Comparison of ENCODE assay signal across 8 cellular contexts in genomic region chr2:11748018-11748860, GRCh38. TPM values are rescaled to one million over a fixed set of nuclear protein-coding genes. Genes with fewer than 3 reads are reported as not detected.
DNase-seq lines count a peak whose midpoint lies in the region; ATAC-seq and TF ChIP-seq lines count a peak whose summit lies in the region.

No MANE protein-coding gene starts in this region.

- H3K27ac ChIP-seq in KMS-11 = peak overlapping the region; percentile 98
- peak overlapping the region in 2 of 4 donors; percentile 86 for H3K27ac ChIP-seq in upper lobe of left lung

- TF ChIP-seq CTCF in BE2C (IDR thresholded peaks at IDR 0.05; ENCODE audit: low read depth, low read length) (no peak), KMS-11 (conservative IDR thresholded peaks at IDR 0.05; ENCODE audit: low read depth, low read length) (no peak), upper lobe of left lung (IDR thresholded peaks at IDR 0.05) (no peak)

- H3K4me2 ChIP-seq in KMS-11 = peak overlapping the region; percentile 82

- DNase-seq in BE2C (no peak), left colon (no peak), AG08396 (ENCODE audit: low spot score) (no peak), upper lobe of left lung (no peak), DMS153 (lab: John Stamatoyannopoulos, UW) (no peak)
- no peak for DNase-seq in central memory CD8-positive, alpha-beta T cell (ENCODE audit: low spot score in 2 of 2)
- DNase-seq in naive thymus-derived CD8-positive, alpha-beta T cell = no peak

- H3K9ac ChIP-seq in KMS-11 = peak overlapping the region; percentile 86

- peaks cover 14% of the 10 kb centered on the region for H3K36me3 Mint-ChIP-seq in central memory CD8-positive, alpha-beta T cell (ENCODE audit: insufficient read depth)
- H3K36me3 Mint-ChIP-seq in naive thymus-derived CD8-positive, alpha-beta T cell = no peaks in the 10 kb centered on the region

- peaks cover 42% of the 10 kb centered on the region for H3K4me1 ChIP-seq in BE2C
- peaks cover 66% of the 10 kb centered on the region for H3K4me1 ChIP-seq in KMS-11 (ENCODE audit: low read depth, poor library complexity, severe bottlenecking)
- H3K4me1 ChIP-seq in upper lobe of left lung = peaks cover 50 to 85% (median 60%) of the 10 kb centered on the region in 4 donors

- peak overlapping the region; percentile 82 for H3K4me3 Mint-ChIP-seq in central memory CD8-positive, alpha-beta T cell
- H3K4me3 Mint-ChIP-seq in naive thymus-derived CD8-positive, alpha-beta T cell = peak overlapping the region; percentile 85 to 96 (median 93)

- H3K9me3 ChIP-seq in BE2C (no peaks in the 10 kb centered on the region), upper lobe of left lung (no peaks in the 10 kb centered on the region)

- ATAC-seq in central memory CD8-positive, alpha-beta T cell (replicated peaks; ENCODE audit: extremely low read depth, poor library complexity, severe bottlenecking) = no peak
- no peak for ATAC-seq in naive thymus-derived CD8-positive, alpha-beta T cell
- ATAC-seq in left colon (no peak), upper lobe of left lung (ENCODE audit: low FRiP score in 2 of 2) (no peak)

- 60 to 69% methylated on average over 17 to 19 of the region's 19 CpGs for WGBS in upper lobe of left lung, 2 donors

- peaks cover 60% of the 10 kb centered on the region for H3K79me2 ChIP-seq in KMS-11 (ENCODE audit: insufficient read depth, low read depth)

- H3K4me1 Mint-ChIP-seq in central memory CD8-positive, alpha-beta T cell = peaks cover 70% of the 10 kb centered on the region
- H3K4me1 Mint-ChIP-seq in naive thymus-derived CD8-positive, alpha-beta T cell = peaks cover 46 to 86% (median 76%) of the 10 kb centered on the region in 4 donors

- H3K27me3 Mint-ChIP-seq in central memory CD8-positive, alpha-beta T cell = no peaks in the 10 kb centered on the region
- no peaks in the 10 kb centered on the region for H3K27me3 Mint-ChIP-seq in naive thymus-derived CD8-positive, alpha-beta T cell

- H3K27me3 ChIP-seq in BE2C = no peaks in the 10 kb centered on the region
- no peaks in the 10 kb centered on the region for H3K27me3 ChIP-seq in KMS-11 (ENCODE audit: insufficient read depth, low read depth)
- no peaks in the 10 kb centered on the region for H3K27me3 ChIP-seq in upper lobe of left lung

- H3K4me3 ChIP-seq in BE2C (ENCODE audit: low read depth, low read length) (peak overlapping the region; percentile 95), KMS-11 (IDR thresholded peaks at IDR 0.05; ENCODE audit: insufficient read depth, low read depth, low read length) (peak overlapping the region; percentile 33), upper lobe of left lung (peak overlapping the region in 2 of 4 donors; percentile 82 to 93)

- peak overlapping the region; percentile 92 for H3K27ac Mint-ChIP-seq in central memory CD8-positive, alpha-beta T cell (ENCODE audit: low read depth)
- peak overlapping the region; percentile 89 to 98 (median 94) for H3K27ac Mint-ChIP-seq in naive thymus-derived CD8-positive, alpha-beta T cell

- POLR2A ChIA-PET in naive thymus-derived CD8-positive, alpha-beta T cell (lab: Charles Lee) = interaction anchor here (2.2 kb wide), 1 partner anchor 29 kb away, joined by 6 read pairs; no protein-coding TSS in a partner anchor

- no peaks in the 10 kb centered on the region for H4K20me1 ChIP-seq in KMS-11 (ENCODE audit: insufficient read depth)

- intact Hi-C loops in left colon (cut with DNase I, micrococcal nuclease) = no loop called here

- no peak for TF ChIP-seq POLR2A in upper lobe of left lung (IDR thresholded peaks at IDR 0.05)

- TF ChIP-seq EP300 in upper lobe of left lung (IDR thresholded peaks at IDR 0.05) = no peak

- H2AFZ ChIP-seq in KMS-11 (ENCODE audit: low read depth) = no peak overlapping the region

- no peaks in the 10 kb centered on the region; the same call in 1 of the 2 replicates for H3K36me3 ChIP-seq in BE2C
- no peaks in the 10 kb centered on the region for H3K36me3 ChIP-seq in KMS-11 (ENCODE audit: insufficient read depth)
- H3K36me3 ChIP-seq in upper lobe of left lung = no peaks in the 10 kb centered on the region

- H3K9me3 Mint-ChIP-seq in central memory CD8-positive, alpha-beta T cell = no peaks in the 10 kb centered on the region
- H3K9me3 Mint-ChIP-seq in naive thymus-derived CD8-positive, alpha-beta T cell = no peaks in the 10 kb centered on the region

RNA-seq across cellular contexts. Expression of gene LPIN1, which starts 1.8 kb away (rescaled TPM):
- 89.6 TPM for polyA plus RNA-seq in BE2C (2012; ENCODE audit: insufficient read depth, insufficient read length, low read depth)
- total RNA-seq in naive thymus-derived CD8-positive, alpha-beta T cell = 10 to 100 TPM; 76.1 to 82.4 TPM
- polyA plus RNA-seq in naive thymus-derived CD8-positive, alpha-beta T cell = 10 to 100 TPM; 15.7 to 27.5 (median 19.9) TPM
- total RNA-seq in left colon (10 to 100 TPM; 24.4 to 34.9 TPM), upper lobe of left lung (10 to 100 TPM; 45.9 to 87.0 (median 54.2) TPM)
